Comparison of ENCODE assay signal across 16 cellular contexts in genomic region chr2:189231719-189232323, GRCh38.
"Had no signal": no experiment of that assay in that cellular context is flagged by ENCODE, and none has a peak within 500 bp of the region (broad histone marks: within the 10 kb centered on the region; RNA-seq: fewer than 3 reads in every experiment).

No MANE protein-coding gene starts in this region.

- H3K36me3 Mint-ChIP-seq: activated CD4-positive, alpha-beta memory T cell treated with anti-CD3 and anti-CD28 coated beads for 36 hours; naive B cell had no signal

- H3K9me3 Mint-ChIP-seq: activated CD4-positive, alpha-beta memory T cell treated with anti-CD3 and anti-CD28 coated beads for 36 hours; activated T-cell treated with anti-CD3 and anti-CD28 coated beads, Interleukin-2, amount 50 U/mL, for 4 hours had no signal

- DNase-seq: activated CD4-positive, alpha-beta memory T cell treated with anti-CD3 and anti-CD28 coated beads for 36 hours; activated CD4-positive, alpha-beta T cell treated with anti-CD3 and anti-CD28 coated beads for 1 hour; activated gamma-delta T cell; activated naive CD8-positive, alpha-beta T cell treated with anti-CD3 and anti-CD28 coated beads, Interleukin-2, amount 10 ng/mL, durations not matched to agents 7 days and 5 days; activated T-cell treated with anti-CD3 and anti-CD28 coated beads, Interleukin-2, amount 50 U/mL, for 4 hours; aorta; dorsolateral prefrontal cortex; gastrocnemius medialis; kidney; midbrain; naive B cell; T-helper 9 cell; tibial artery had no signal

- H3K27ac Mint-ChIP-seq: activated CD4-positive, alpha-beta memory T cell treated with anti-CD3 and anti-CD28 coated beads for 36 hours; activated naive CD8-positive, alpha-beta T cell treated with anti-CD3 and anti-CD28 coated beads, Interleukin-2, amount 10 ng/mL, durations not matched to agents 7 days and 5 days had no signal

- H3K4me1 ChIP-seq: gastrocnemius medialis, right atrium auricular region had no signal

- H3K4me3 ChIP-seq: dorsolateral prefrontal cortex, gastrocnemius medialis, right atrium auricular region, skin epidermis, tibial artery had no signal

- H3K27me3 ChIP-seq: dorsolateral prefrontal cortex, gastrocnemius medialis, neutrophil, right atrium auricular region, tibial artery had no signal

- FAIRE-seq: kidney had no signal

- ATAC-seq: gastrocnemius medialis had no signal

- H3K9me3 ChIP-seq: gastrocnemius medialis, neutrophil, right atrium auricular region, tibial artery had no signal

- H3K27me3 Mint-ChIP-seq: activated CD4-positive, alpha-beta memory T cell treated with anti-CD3 and anti-CD28 coated beads for 36 hours; activated naive CD8-positive, alpha-beta T cell treated with anti-CD3 and anti-CD28 coated beads, Interleukin-2, amount 10 ng/mL, durations not matched to agents 7 days and 5 days; naive B cell had no signal

- H3K4me3 Mint-ChIP-seq: activated CD4-positive, alpha-beta memory T cell treated with anti-CD3 and anti-CD28 coated beads for 36 hours; activated naive CD8-positive, alpha-beta T cell treated with anti-CD3 and anti-CD28 coated beads, Interleukin-2, amount 10 ng/mL, durations not matched to agents 7 days and 5 days; activated T-cell treated with anti-CD3 and anti-CD28 coated beads, Interleukin-2, amount 50 U/mL, for 4 hours; naive B cell had no signal

- H3K36me3 ChIP-seq: gastrocnemius medialis, neutrophil, right atrium auricular region, tibial artery had no signal

- H3K4me1 Mint-ChIP-seq: naive B cell had no signal

- H3K27ac ChIP-seq: dorsolateral prefrontal cortex, gastrocnemius medialis, neutrophil, right atrium auricular region, skin epidermis, tibial artery had no signal
